In genomic region chr1:163202833-163203451, GRCh38 we compare ENCODE assay signal across 11 cellular contexts. TPM values are rescaled to one million over a fixed set of nuclear protein-coding genes. Genes with fewer than 3 reads are reported as not detected.
DNase-seq lines count a peak whose midpoint lies in the region; ATAC-seq and TF ChIP-seq lines count a peak whose summit lies in the region.
"Had no signal": no experiment of that assay in that cellular context is flagged by ENCODE, and none has a peak within 500 bp of the region (broad histone marks: within the 10 kb centered on the region; RNA-seq: fewer than 3 reads in every experiment).

Gene RGS5, minus strand, starts transcription at chr1:163202916. Its CDS starts 81 bp downstream, at chr1:163202835.

- no peak within 1 kb of the TSS for H3K4me3 Mint-ChIP-seq in natural killer cell
- H3K4me3 Mint-ChIP-seq: CD14-positive monocyte, memory B cell had no signal

- ATAC-seq in psoas muscle (no peak), HG02885 (IDR thresholded peaks at IDR 0.05; ENCODE audit: poor library complexity, unreplicated experiment) (no peak), natural killer cell (no peak)

- peaks cover 2 to 10% of the 10 kb centered on the region in 2 donors for H3K27me3 Mint-ChIP-seq in natural killer cell (ENCODE audit: low read depth in 2 of 2)
- H3K27me3 Mint-ChIP-seq: memory B cell had no signal

- no peaks in the 10 kb centered on the region for H3K4me1 ChIP-seq in psoas muscle

- no peaks in the 10 kb centered on the region for H3K9me3 Mint-ChIP-seq in natural killer cell
- H3K9me3 Mint-ChIP-seq: memory B cell had no signal

- no peak within 1 kb of the TSS for H3K27ac Mint-ChIP-seq in natural killer cell
- H3K27ac Mint-ChIP-seq: CD14-positive monocyte, memory B cell had no signal

- H3K36me3 Mint-ChIP-seq in natural killer cell = no peaks in the 10 kb centered on the region
- H3K36me3 Mint-ChIP-seq: CD14-positive monocyte, memory B cell had no signal

- H3K4me1 Mint-ChIP-seq in natural killer cell = no peaks in the 10 kb centered on the region
- H3K4me1 Mint-ChIP-seq: CD14-positive monocyte, memory B cell had no signal

- WGBS in psoas muscle, 3 donors = 31 to 42% (median 37%) methylated on average over 4 of the region's 4 CpGs

- DNase-seq in D341Med (ENCODE audit: low spot score) = peak; percentile 28
- DNase-seq in brain microvascular endothelial cell = peak; percentile 3
- peak; percentile 80 for DNase-seq in iPS DF 4.7 (ENCODE audit: extremely low read depth, low spot score)
- no peak for DNase-seq in psoas muscle
- DNase-seq in midbrain (lab: John Stamatoyannopoulos, UW) = no peak
- no peak for DNase-seq in natural killer cell
- no peak for DNase-seq in NK-92 (lab: John Stamatoyannopoulos, UW; ENCODE audit: unreplicated experiment)
- DNase-seq: activated gamma-delta T cell treated with Interleukin-2 at 50 U/mL for 16 hours had no signal

- H3K36me3 ChIP-seq in brain microvascular endothelial cell (replicated peaks) (no peaks in the 10 kb centered on the region), psoas muscle (ENCODE audit: insufficient read depth in 1 of 2, low read depth in 1 of 2) (no peaks in the 10 kb centered on the region)

- TF ChIP-seq CTCF in brain microvascular endothelial cell (IDR thresholded peaks at IDR 0.05; ENCODE audit: low read depth, low read length, missing control alignments) (no peak), psoas muscle (IDR thresholded peaks at IDR 0.05) (no peak), natural killer cell (IDR thresholded peaks at IDR 0.05) (no peak)

- no peaks in the 10 kb centered on the region for H3K9me3 ChIP-seq in psoas muscle

- in situ Hi-C loops in brain microvascular endothelial cell (cut with HindIII; ENCODE audit: low pct_ligation_motif_present, low sequenced_read_pairs) = no loop called here

- H3K4me3 ChIP-seq in brain microvascular endothelial cell (ENCODE audit: low read depth, low read length) (no peak within 1 kb of the TSS), psoas muscle (peak within 1 kb of the TSS; percentile 47)

- intact Hi-C loops in psoas muscle (cut with DNase I) = no loop called here
- intact Hi-C loops in natural killer cell (cut with micrococcal nuclease) = no loop called here

- no peaks in the 10 kb centered on the region for H3K27me3 ChIP-seq in brain microvascular endothelial cell (replicated peaks)
- peaks cover 0 to 3% (median 0%) of the 10 kb centered on the region in 3 donors for H3K27me3 ChIP-seq in psoas muscle (ENCODE audit: insufficient read depth in 3 of 3, low read length in 2 of 3)

- H3K27ac ChIP-seq in brain microvascular endothelial cell (no peak within 1 kb of the TSS), psoas muscle (no peak within 1 kb of the TSS)

RNA-seq across cellular contexts. Expression of gene RGS5, which starts in this region (rescaled TPM):
- total RNA-seq in psoas muscle = 100 to 1,000 TPM; 109 to 313 (median 131) TPM
- 100 to 1,000 TPM in 1 of 3 donors, 10 to 100 TPM in 2; 31.0 to 101 (median 62.5) TPM for polyA plus RNA-seq in psoas muscle
- total RNA-seq in natural killer cell = under 1 TPM; 0.12 to 0.30 (median 0.14) TPM
- polyA plus RNA-seq: CD14-positive monocyte had no signal

Comparison
In these comparisons a context has a peak if more than half of its experiments do, and no peak if none do; other contexts are left out.
1. RNA of gene RGS5 (total RNA-seq): 109 to 313 TPM in psoas muscle; 0.12 to 0.30 TPM in natural killer cell; every median in the first group is over 10 times any median in the second.
2. DNase-seq: peak in D341Med (single experiment), brain microvascular endothelial cell (single experiment) and iPS DF 4.7 (single experiment); none in psoas muscle (0 of 2), midbrain (single experiment), natural killer cell (single experiment) and NK-92 (single experiment).